20 cellular contexts compared by ENCODE assay signal in genomic region chr20:40781340-40781916, GRCh38.
"Had no signal": no experiment of that assay in that cellular context is flagged by ENCODE, and none has a peak within 500 bp of the region (broad histone marks: within the 10 kb centered on the region; RNA-seq: fewer than 3 reads in every experiment).

No MANE protein-coding gene starts in this region.

- H3K27ac ChIP-seq: body of pancreas, coronary artery, left lung, right atrium auricular region, transverse colon had no signal

- H3K9me3 ChIP-seq: body of pancreas, left lung, right atrium auricular region, transverse colon had no signal

- ATAC-seq: activated naive CD4-positive, alpha-beta T cell treated with anti-CD3 and anti-CD28 coated beads, Interleukin-2, amount 50 U/mL, for 72 hours; activated T-cell treated with anti-CD3 and anti-CD28 coated beads, Interleukin-2, amount 50 U/mL, for 72 hours; body of pancreas; stimulated activated naive B cell treated with anti-CD40 and anti-IgM and Interleukin-4, amounts not matched to agents 10 μg/mL and 1 μg/mL and 100 μg/mL, for 72 hours had no signal

- FAIRE-seq: endothelial cell of umbilical vein, keratinocyte had no signal

- H3K36me3 ChIP-seq: left lung, right atrium auricular region, transverse colon had no signal

- H3K4me1 ChIP-seq: body of pancreas, right atrium auricular region, transverse colon had no signal

- DNase-seq: activated CD4-positive, alpha-beta T cell treated with anti-CD3 and anti-CD28 coated beads, Interleukin-2, amount 10 ng/mL, durations not matched to agents 7 days and 5 days; activated CD8-positive, alpha-beta memory T cell treated with anti-CD3 and anti-CD28 coated beads, Interleukin-2, amount 50 U/mL, for 48 hours; activated gamma-delta T cell; activated T-cell treated with anti-CD3 and anti-CD28 coated beads, Interleukin-2, amount 50 U/mL, for 72 hours; amniotic stem cell; central memory CD4-positive, alpha-beta T cell; effector CD4-positive, alpha-beta T cell; foreskin fibroblast; hippocampal formation; naive B cell; stimulated activated CD4-positive, alpha-beta T cell treated with anti-CD3 and anti-CD28 coated beads, Interleukin-4, amount 100 ng/mL, for 1 hour; stimulated activated naive B cell treated with anti-CD40 and anti-IgM and Interleukin-4, amounts not matched to agents 10 μg/mL and 1 μg/mL and 100 μg/mL, for 72 hours; transverse colon had no signal

- H3K27me3 ChIP-seq: body of pancreas, right atrium auricular region, transverse colon had no signal

- H3K4me3 ChIP-seq: body of pancreas, coronary artery, left lung, right atrium auricular region, transverse colon had no signal
